8 cellular contexts compared by ENCODE assay signal in genomic region chr1:36155560-36156328, GRCh38.
A peak's percentile ranks its signal among the peaks of the same experiment; 100 is the strongest.
DNase-seq lines count a peak whose midpoint lies in the region; ATAC-seq lines count a peak whose summit lies in the region.

Gene MAP7D1 (plus strand): TSS chr1:36156160. CDS start chr1:36156418, 258 bp downstream.

- DNase-seq in AG08395 (ENCODE audit: low spot score) (peak; percentile 88), NCI-H774 (lab: John Stamatoyannopoulos, UW) (peak; percentile 93), medulla oblongata (ENCODE audit: extremely low spot score) (peak; percentile 92)
- peak; percentile 66 to 78 for DNase-seq in activated CD8-positive, alpha-beta memory T cell treated with anti-CD3 and anti-CD28 coated beads for 1 hour (ENCODE audit: extremely low read depth in 1 of 2, low read depth in 1 of 2)
- DNase-seq in effector CD4-positive, alpha-beta T cell: peak; percentile 85
- DNase-seq in stimulated activated CD8-positive, alpha-beta memory T cell treated with anti-CD3 and anti-CD28 coated beads, Interleukin-12 subunit alpha, Interleukin-12 subunit beta, amount 100 ng/mL, for 1 hour (ENCODE audit: low read depth): peak; percentile 71

- ATAC-seq in GM18907 (IDR thresholded peaks at IDR 0.05; ENCODE audit: unreplicated experiment) (peak; percentile 56), HG03280 (IDR thresholded peaks at IDR 0.05; ENCODE audit: unreplicated experiment) (peak; percentile 47)

Comparison
In these comparisons a context has a peak if more than half of its experiments do, and no peak if none do; other contexts are left out.
1. Peak in every context shown above with its lines: DNase-seq and ATAC-seq.